Comparison of ENCODE assay signal across 8 cellular contexts in the genomic region with DNA sequence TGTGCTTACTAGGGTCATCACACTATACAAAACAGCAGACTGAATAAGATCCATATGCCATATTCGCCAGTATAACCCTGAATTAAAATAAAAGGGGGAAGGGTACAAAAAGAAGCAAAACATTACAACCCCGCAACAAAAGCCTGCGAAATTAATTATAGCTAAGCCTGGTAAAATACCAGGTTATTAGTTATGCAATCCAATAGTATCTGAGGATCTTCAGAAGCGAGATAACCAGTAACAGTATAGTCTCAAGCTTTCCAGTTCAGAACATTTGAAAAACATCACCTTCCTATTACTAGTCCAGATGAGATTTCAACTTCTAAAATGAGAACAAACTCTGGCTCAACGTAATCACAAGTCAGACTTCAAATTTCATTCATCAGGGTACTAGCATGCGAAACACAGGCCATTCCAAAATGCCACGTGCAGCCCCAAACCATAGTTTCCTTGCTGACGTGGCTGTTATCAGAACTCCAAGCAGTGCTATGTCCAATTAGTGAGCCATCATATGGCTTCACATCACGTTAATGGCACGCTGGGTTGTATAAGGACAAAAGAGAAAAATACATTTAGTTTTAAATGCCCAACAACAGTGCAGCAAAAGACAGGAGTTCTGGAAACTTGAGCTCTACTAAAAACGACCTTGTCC. TPM values are rescaled to one million over a fixed set of nuclear protein-coding genes. Genes with fewer than 3 reads are reported as not detected.
DNase-seq lines count a peak whose midpoint lies in the region; ATAC-seq, FAIRE-seq and TF ChIP-seq lines count a peak whose summit lies in the region.

No MANE protein-coding gene starts in this region.

- no peak for TF ChIP-seq POLR2A in ovary (IDR thresholded peaks at IDR 0.05)

- peak overlapping the region; percentile 96 for H3K9ac ChIP-seq in SK-N-SH

- ATAC-seq in heart right ventricle (peak in 2 of 8 donors; percentile 25 to 26), HG03025 (IDR thresholded peaks at IDR 0.05; ENCODE audit: low FRiP score, unreplicated experiment) (no peak)

- intact Hi-C loops in heart right ventricle (cut with DNase I) (loop anchor here in 7 of 10 donors (5.0 to 10.0 kb wide), 8 partner anchors 118 to 591 kb away; partner anchors contain the start of gene TIPARP (in 2 of the 7)), cardiac septum (cut with DNase I) (loop anchor here (5.0 kb wide), 1 partner anchor 263 kb away; no protein-coding TSS in a partner anchor), ovary (cut with DNase I) (loop anchor here in 2 of 4 donors (5.0 to 10.0 kb wide), 2 partner anchors 118 to 531 kb away; partner anchors contain the start of gene TIPARP (in 2 of the 2))

- peak overlapping the region; percentile 63 to 96 (median 80) for H3K4me3 ChIP-seq in heart right ventricle
- peak overlapping the region; percentile 92 to 94 for H3K4me3 ChIP-seq in SK-N-SH (ENCODE audit: low read depth in 2 of 2, low read length in 1 of 2)
- H3K4me3 ChIP-seq in esophagus (ENCODE audit: low read depth in 1 of 2, low read length in 2 of 2), result peak overlapping the region; percentile 84
- H3K4me3 ChIP-seq in ovary, result peak overlapping the region; percentile 96

- peaks cover 32% of the 10 kb centered on the region for H3F3A ChIP-seq in SK-N-SH (replicated peaks; ENCODE audit: insufficient read depth)

- H4K20me1 ChIP-seq in SK-N-SH (ENCODE audit: insufficient read depth), result peaks cover 4% of the 10 kb centered on the region; the same call in 1 of the 2 replicates

- H3K4me1 ChIP-seq in heart right ventricle (peaks cover 0 to 70% (median 58%) of the 10 kb centered on the region in 9 donors), SK-N-SH (ENCODE audit: control insufficient read depth in 1 of 2, insufficient read depth in 2 of 2, low read depth in 1 of 2, low read length in 1 of 2) (peaks cover 21 to 37% of the 10 kb centered on the region in 2 experiments), esophagus (ENCODE audit: control insufficient read depth in 2 of 2, insufficient read depth in 2 of 2, low read length in 1 of 2) (no peaks in the 10 kb centered on the region), ovary (ENCODE audit: insufficient read depth) (peaks cover 12% of the 10 kb centered on the region)

- DNase-seq in heart right ventricle, result no peak
- no peak for DNase-seq in cardiac septum (ENCODE audit: low spot score)
- DNase-seq in SK-N-SH, result peak; percentile 13
- DNase-seq in ovary, result no peak
- DNase-seq in urothelium cell line (ENCODE audit: low spot score), result no peak
- DNase-seq in NCI-H510A (lab: John Stamatoyannopoulos, UW), result no peak

- no peaks in the 10 kb centered on the region for H3K9me3 ChIP-seq in heart right ventricle
- no peaks in the 10 kb centered on the region for H3K9me3 ChIP-seq in SK-N-SH
- no peaks in the 10 kb centered on the region for H3K9me3 ChIP-seq in esophagus (ENCODE audit: control insufficient read depth in 2 of 2, insufficient read depth in 1 of 2, low read depth in 1 of 2, low read length in 1 of 2)
- no peaks in the 10 kb centered on the region for H3K9me3 ChIP-seq in ovary

- TF ChIP-seq EP300 in SK-N-SH (IDR thresholded peaks at IDR 0.05; ENCODE audit: borderline replicate concordance in 1 of 2, low read depth in 1 of 2, low read length in 1 of 2) (no peak), ovary (IDR thresholded peaks at IDR 0.05) (no peak)

- no peak for TF ChIP-seq RAD21 in SK-N-SH (IDR thresholded peaks at IDR 0.05; ENCODE audit: low read length)

- H3K27ac ChIP-seq in heart right ventricle (peak overlapping the region; percentile 76 to 97 (median 92)), SK-N-SH (ENCODE audit: low read depth in 2 of 2, low read length in 1 of 2) (peak overlapping the region; percentile 89 to 94), esophagus (ENCODE audit: low read depth in 2 of 2, low read length in 1 of 2) (no peak overlapping the region), ovary (no peak overlapping the region)

- CTCF ChIA-PET in SK-N-SH (lab: Yijun Ruan, JAX), result interaction anchor here (1.1 to 2.5 kb wide), 8 partner anchors 8 to 584 kb away, joined by 3 to 19 read pairs (median 5); partner anchors contain the start of gene TIPARP

- FAIRE-seq in urothelium cell line (lab: Jason Lieb, UNC), result no peak

- H3K9me2 ChIP-seq in SK-N-SH, result no peaks in the 10 kb centered on the region

- TF ChIP-seq CTCF in heart right ventricle (IDR thresholded peaks at IDR 0.05) (no peak), SK-N-SH (IDR thresholded peaks at IDR 0.05) (no peak), ovary (IDR thresholded peaks at IDR 0.05) (no peak)

- H3K27me3 ChIP-seq in heart right ventricle (no peaks in the 10 kb centered on the region), SK-N-SH (ENCODE audit: insufficient read depth) (no peaks in the 10 kb centered on the region), esophagus (ENCODE audit: control insufficient read depth in 1 of 2, insufficient read depth in 2 of 2, low read length in 2 of 2) (no peaks in the 10 kb centered on the region), ovary (no peaks in the 10 kb centered on the region)

- H2AFZ ChIP-seq in SK-N-SH (ENCODE audit: low read depth), result no peak overlapping the region

- H3K79me2 ChIP-seq in SK-N-SH (ENCODE audit: insufficient read depth), result peaks cover 61% of the 10 kb centered on the region

- 22 to 23% methylated on average over 11 of the region's 11 CpGs for WGBS in heart right ventricle, 2 donors
- WGBS in SK-N-SH (ENCODE audit: low lambda C conversion rate), result 12% methylated on average over 11 of the region's 11 CpGs
- WGBS in esophagus, 2 donors, result 27 to 30% methylated on average over 11 of the region's 11 CpGs
- WGBS in ovary, 3 donors, result 20 to 25% (median 22%) methylated on average over 11 of the region's 11 CpGs

- POLR2A ChIA-PET in SK-N-SH (lab: Yijun Ruan, JAX), result interaction anchor here (0.5 to 2.1 kb wide), 4 partner anchors 45 to 535 kb away, joined by 3 to 16 read pairs (median 3); no protein-coding TSS in a partner anchor

- H3K36me3 ChIP-seq in heart right ventricle (peaks cover 0 to 46% (median 6%) of the 10 kb centered on the region in 9 donors), SK-N-SH (replicated peaks in 1 of 2; ENCODE audit: control insufficient read depth in 1 of 2, insufficient read depth in 2 of 2, low read length in 1 of 2) (peaks cover 34 to 40% of the 10 kb centered on the region in 2 experiments), esophagus (ENCODE audit: control insufficient read depth in 2 of 2, insufficient read depth in 2 of 2, low read length in 1 of 2) (no peaks in the 10 kb centered on the region), ovary (no peaks in the 10 kb centered on the region)

- H3K4me2 ChIP-seq in SK-N-SH, result peak overlapping the region; percentile 78

TF ChIP-seq in SK-N-SH, 30 proteins besides CTCF, POLR2A, EP300 and RAD21 (continues in another document):
- TF ChIP-seq RFX5 (IDR thresholded peaks at IDR 0.05; ENCODE audit: low read length) (no peak), USF2 (IDR thresholded peaks at IDR 0.05; ENCODE audit: borderline replicate concordance, low read depth, low read length) (no peak), CHD2 (IDR thresholded peaks at IDR 0.05; ENCODE audit: low read length, partially characterized antibody) (no peak), IRF3 (IDR thresholded peaks at IDR 0.05; ENCODE audit: low read depth, low read length) (no peak), TCF12 (IDR thresholded peaks at IDR 0.05) (peak; percentile 6; the same call in 1 of the 2 replicates), JUND (IDR thresholded peaks at IDR 0.05) (peak; percentile 4; the same call in 1 of the 2 replicates), MXI1 (IDR thresholded peaks at IDR 0.05; ENCODE audit: low read depth, low read length) (peak; percentile 94), YY1 (IDR thresholded peaks at IDR 0.05; ENCODE audit: low read depth) (no peak), SIN3A (IDR thresholded peaks at IDR 0.05; ENCODE audit: borderline replicate concordance, low read depth, low read length) (peak; percentile 17; the same call in 1 of the 2 replicates), FOXJ3 (CRISPR knock-in tag; IDR thresholded peaks at IDR 0.05) (no peak), MEF2A (IDR thresholded peaks at IDR 0.05; ENCODE audit: borderline replicate concordance, low read depth) (no peak), FOSL2 (IDR thresholded peaks at IDR 0.05; ENCODE audit: borderline replicate concordance, low read depth) (no peak)
- TF ChIP-seq, protein P1, sequence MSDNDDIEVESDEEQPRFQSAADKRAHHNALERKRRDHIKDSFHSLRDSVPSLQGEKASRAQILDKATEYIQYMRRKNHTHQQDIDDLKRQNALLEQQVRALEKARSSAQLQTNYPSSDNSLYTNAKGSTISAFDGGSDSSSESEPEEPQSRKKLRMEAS (IDR thresholded peaks at IDR 0.05; ENCODE audit: low read depth), result peak; percentile 99

RNA-seq across cellular contexts. Expression of gene SSR3, which starts 1.1 kb away (rescaled TPM):
- total RNA-seq in heart right ventricle, result 100 to 1,000 TPM; 172 to 256 (median 216) TPM
- polyA plus RNA-seq in heart right ventricle, result 100 to 1,000 TPM in 1 of 2 donors, 10 to 100 TPM in 1; 75.8 to 602 TPM
- total RNA-seq in cardiac septum, result 155 TPM
- 61.7 and 96.1 TPM in 2 replicates for polyA plus RNA-seq in SK-N-SH (2012; rRNA removed)
- 90.3 and 92.1 TPM in 2 replicates for polyA plus RNA-seq in SK-N-SH (2012; cell fraction: cytosol; rRNA removed)
- polyA plus RNA-seq in SK-N-SH (2012; cell fraction: nucleus; rRNA removed), result 17.1 and 47.6 TPM in 2 replicates
- 10 to 100 TPM; 53.7 to 73.2 TPM for polyA plus RNA-seq in esophagus
- total RNA-seq in ovary, result 100 to 1,000 TPM in 5 of 7 donors, 10 to 100 TPM in 2; 53.4 to 303 (median 160) TPM
- polyA plus RNA-seq in ovary, result 100 to 1,000 TPM in 1 of 2 donors, 10 to 100 TPM in 1; 90.2 to 178 TPM

Comparison
In these comparisons a context has a peak if more than half of its experiments do, and no peak if none do; other contexts are left out.
1. H3K27ac ChIP-seq: peak in heart right ventricle (10 of 10) and SK-N-SH (2 of 2); none in esophagus (0 of 2) and ovary (0 of 2).
2. Peak in every context shown above with its lines, with median percentiles within 50 percentile points of each other: H3K4me3 ChIP-seq.